In genomic region chr20:54043044-54043967, GRCh38 we compare ENCODE assay signal across 1 cellular context.
A peak's percentile ranks its signal among the peaks of the same experiment; 100 is the strongest.
TF ChIP-seq lines count a peak whose summit lies in the region.

No MANE protein-coding gene starts in this region.

TF ChIP-seq in K562, 482 proteins besides CTCF, POLR2A, EP300 and RAD21:
- TF ChIP-seq PKNOX1 (IDR thresholded peaks at IDR 0.05) (no peak), ZNF316 (IDR thresholded peaks at IDR 0.05) (peak; percentile 29; the same call in 1 of the 2 replicates)
- TF ChIP-seq, protein P1, sequence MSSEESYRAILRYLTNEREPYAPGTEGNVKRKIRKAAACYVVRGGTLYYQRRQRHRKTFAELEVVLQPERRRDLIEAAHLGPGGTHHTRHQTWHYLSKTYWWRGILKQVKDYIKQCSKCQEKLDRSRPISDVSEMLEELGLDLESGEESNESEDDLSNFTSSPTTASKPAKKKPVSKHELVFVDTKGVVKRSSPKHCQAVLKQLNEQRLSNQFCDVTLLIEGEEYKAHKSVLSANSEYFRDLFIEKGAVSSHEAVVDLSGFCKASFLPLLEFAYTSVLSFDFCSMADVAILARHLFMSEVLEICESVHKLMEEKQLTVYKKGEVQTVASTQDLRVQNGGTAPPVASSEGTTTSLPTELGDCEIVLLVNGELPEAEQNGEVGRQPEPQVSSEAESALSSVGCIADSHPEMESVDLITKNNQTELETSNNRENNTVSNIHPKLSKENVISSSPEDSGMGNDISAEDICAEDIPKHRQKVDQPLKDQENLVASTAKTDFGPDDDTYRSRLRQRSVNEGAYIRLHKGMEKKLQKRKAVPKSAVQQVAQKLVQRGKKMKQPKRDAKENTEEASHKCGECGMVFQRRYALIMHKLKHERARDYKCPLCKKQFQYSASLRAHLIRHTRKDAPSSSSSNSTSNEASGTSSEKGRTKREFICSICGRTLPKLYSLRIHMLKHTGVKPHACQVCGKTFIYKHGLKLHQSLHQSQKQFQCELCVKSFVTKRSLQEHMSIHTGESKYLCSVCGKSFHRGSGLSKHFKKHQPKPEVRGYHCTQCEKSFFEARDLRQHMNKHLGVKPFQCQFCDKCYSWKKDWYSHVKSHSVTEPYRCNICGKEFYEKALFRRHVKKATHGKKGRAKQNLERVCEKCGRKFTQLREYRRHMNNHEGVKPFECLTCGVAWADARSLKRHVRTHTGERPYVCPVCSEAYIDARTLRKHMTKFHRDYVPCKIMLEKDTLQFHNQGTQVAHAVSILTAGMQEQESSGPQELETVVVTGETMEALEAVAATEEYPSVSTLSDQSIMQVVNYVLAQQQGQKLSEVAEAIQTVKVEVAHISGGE (CRISPR knock-in tag; IDR thresholded peaks at IDR 0.05), result peak in 1 of 3 experiments; percentile 82; a peak in 2 of 6 replicates
